ENCODE assay signal across 1 cellular context in the genomic region with DNA sequence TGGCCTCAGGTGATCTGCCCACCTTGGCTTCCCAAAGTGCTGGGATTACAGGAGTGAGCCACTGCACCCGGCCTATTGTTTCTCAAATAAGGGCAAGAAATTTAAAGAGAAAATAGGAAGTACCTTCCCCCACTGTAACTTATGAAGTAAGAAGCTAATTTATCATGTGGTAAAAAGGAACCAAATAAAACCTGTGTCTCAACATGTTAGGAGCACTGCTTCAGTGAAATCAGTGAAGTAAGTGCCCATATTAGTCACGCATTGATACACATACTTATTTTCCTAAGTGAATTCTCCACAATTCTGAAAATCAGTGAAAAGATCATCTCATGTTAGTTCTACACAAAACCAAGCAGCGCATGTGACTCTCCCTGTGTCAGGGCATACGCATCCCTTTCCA.
TF ChIP-seq lines count a peak whose summit lies in the region.

No MANE protein-coding gene starts in this region.

TF ChIP-seq in WTC11, 78 proteins besides CTCF, POLR2A, EP300 and RAD21 (continued from another document):
- TF ChIP-seq, protein P1, sequence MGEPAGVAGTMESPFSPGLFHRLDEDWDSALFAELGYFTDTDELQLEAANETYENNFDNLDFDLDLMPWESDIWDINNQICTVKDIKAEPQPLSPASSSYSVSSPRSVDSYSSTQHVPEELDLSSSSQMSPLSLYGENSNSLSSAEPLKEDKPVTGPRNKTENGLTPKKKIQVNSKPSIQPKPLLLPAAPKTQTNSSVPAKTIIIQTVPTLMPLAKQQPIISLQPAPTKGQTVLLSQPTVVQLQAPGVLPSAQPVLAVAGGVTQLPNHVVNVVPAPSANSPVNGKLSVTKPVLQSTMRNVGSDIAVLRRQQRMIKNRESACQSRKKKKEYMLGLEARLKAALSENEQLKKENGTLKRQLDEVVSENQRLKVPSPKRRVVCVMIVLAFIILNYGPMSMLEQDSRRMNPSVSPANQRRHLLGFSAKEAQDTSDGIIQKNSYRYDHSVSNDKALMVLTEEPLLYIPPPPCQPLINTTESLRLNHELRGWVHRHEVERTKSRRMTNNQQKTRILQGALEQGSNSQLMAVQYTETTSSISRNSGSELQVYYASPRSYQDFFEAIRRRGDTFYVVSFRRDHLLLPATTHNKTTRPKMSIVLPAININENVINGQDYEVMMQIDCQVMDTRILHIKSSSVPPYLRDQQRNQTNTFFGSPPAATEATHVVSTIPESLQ (CRISPR knock-in tag; IDR thresholded peaks at IDR 0.05), result no peak
- TF ChIP-seq ZNF423 (CRISPR knock-in tag; IDR thresholded peaks at IDR 0.05), result no peak
- TF ChIP-seq, protein P2, sequence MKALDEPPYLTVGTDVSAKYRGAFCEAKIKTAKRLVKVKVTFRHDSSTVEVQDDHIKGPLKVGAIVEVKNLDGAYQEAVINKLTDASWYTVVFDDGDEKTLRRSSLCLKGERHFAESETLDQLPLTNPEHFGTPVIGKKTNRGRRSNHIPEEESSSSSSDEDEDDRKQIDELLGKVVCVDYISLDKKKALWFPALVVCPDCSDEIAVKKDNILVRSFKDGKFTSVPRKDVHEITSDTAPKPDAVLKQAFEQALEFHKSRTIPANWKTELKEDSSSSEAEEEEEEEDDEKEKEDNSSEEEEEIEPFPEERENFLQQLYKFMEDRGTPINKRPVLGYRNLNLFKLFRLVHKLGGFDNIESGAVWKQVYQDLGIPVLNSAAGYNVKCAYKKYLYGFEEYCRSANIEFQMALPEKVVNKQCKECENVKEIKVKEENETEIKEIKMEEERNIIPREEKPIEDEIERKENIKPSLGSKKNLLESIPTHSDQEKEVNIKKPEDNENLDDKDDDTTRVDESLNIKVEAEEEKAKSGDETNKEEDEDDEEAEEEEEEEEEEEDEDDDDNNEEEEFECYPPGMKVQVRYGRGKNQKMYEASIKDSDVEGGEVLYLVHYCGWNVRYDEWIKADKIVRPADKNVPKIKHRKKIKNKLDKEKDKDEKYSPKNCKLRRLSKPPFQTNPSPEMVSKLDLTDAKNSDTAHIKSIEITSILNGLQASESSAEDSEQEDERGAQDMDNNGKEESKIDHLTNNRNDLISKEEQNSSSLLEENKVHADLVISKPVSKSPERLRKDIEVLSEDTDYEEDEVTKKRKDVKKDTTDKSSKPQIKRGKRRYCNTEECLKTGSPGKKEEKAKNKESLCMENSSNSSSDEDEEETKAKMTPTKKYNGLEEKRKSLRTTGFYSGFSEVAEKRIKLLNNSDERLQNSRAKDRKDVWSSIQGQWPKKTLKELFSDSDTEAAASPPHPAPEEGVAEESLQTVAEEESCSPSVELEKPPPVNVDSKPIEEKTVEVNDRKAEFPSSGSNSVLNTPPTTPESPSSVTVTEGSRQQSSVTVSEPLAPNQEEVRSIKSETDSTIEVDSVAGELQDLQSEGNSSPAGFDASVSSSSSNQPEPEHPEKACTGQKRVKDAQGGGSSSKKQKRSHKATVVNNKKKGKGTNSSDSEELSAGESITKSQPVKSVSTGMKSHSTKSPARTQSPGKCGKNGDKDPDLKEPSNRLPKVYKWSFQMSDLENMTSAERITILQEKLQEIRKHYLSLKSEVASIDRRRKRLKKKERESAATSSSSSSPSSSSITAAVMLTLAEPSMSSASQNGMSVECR (CRISPR knock-in tag; IDR thresholded peaks at IDR 0.05; ENCODE audit: borderline replicate concordance), result no peak
- TF ChIP-seq, protein P3, sequence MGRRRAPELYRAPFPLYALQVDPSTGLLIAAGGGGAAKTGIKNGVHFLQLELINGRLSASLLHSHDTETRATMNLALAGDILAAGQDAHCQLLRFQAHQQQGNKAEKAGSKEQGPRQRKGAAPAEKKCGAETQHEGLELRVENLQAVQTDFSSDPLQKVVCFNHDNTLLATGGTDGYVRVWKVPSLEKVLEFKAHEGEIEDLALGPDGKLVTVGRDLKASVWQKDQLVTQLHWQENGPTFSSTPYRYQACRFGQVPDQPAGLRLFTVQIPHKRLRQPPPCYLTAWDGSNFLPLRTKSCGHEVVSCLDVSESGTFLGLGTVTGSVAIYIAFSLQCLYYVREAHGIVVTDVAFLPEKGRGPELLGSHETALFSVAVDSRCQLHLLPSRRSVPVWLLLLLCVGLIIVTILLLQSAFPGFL (CRISPR knock-in tag; IDR thresholded peaks at IDR 0.05; ENCODE audit: borderline replicate concordance), result no peak
- no peak for TF ChIP-seq IRF2 (CRISPR knock-in tag; IDR thresholded peaks at IDR 0.05; ENCODE audit: borderline replicate concordance, low read depth)
